22 cellular contexts compared by ENCODE assay signal in the genomic region with DNA sequence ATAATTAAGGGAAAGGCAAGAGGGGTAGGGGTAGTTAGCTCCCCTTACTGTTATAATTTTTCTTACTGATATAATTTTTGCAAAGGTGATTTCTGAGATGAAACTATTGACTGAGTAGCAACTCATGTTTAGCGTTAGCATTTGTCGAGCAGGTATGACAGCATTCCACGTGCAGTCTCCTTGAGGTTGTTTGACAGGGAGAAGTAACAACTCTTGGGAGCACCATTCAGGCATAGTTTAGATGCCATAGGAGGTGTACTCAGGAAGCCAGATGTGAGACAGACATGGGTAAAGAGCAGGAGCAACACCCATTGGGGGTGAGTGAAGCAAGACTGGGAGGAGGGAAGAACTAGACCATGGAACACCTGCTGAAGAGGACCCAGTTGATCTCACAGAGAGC.
DNase-seq lines count a peak whose midpoint lies in the region; ATAC-seq, FAIRE-seq and TF ChIP-seq lines count a peak whose summit lies in the region.
"Had no signal": no experiment of that assay in that cellular context is flagged by ENCODE, and none has a peak within 500 bp of the region (broad histone marks: within the 10 kb centered on the region; RNA-seq: fewer than 3 reads in every experiment).

No MANE protein-coding gene starts in this region.

- H4K20me1 ChIP-seq in mammary epithelial cell (ENCODE audit: insufficient read depth, low read length), result no peaks in the 10 kb centered on the region

- H3K79me2 ChIP-seq in mammary epithelial cell (ENCODE audit: insufficient read depth, low read length), result no peaks in the 10 kb centered on the region

- no peak overlapping the region for H3K4me3 Mint-ChIP-seq in MCF 10A (ENCODE audit: unreplicated experiment)
- H3K4me3 Mint-ChIP-seq in activated T-helper 17 cell treated with anti-CD3 and anti-CD28 coated beads, Interleukin-2, amount 50 U/mL, for 72 hours, result no peak overlapping the region

- H3K4me2 ChIP-seq in mammary epithelial cell (ENCODE audit: insufficient read depth, low read depth, low read length), result no peak overlapping the region

- no TSS peak for BruUV-seq in mammary epithelial cell (replicated peaks; lab: Mats Ljungman, UMichigan)
- BruUV-seq in MCF 10A (replicated peaks; lab: Mats Ljungman, UMichigan), result no TSS peak

- DNase-seq in mammary epithelial cell (no peak), MCF 10A (ENCODE audit: unreplicated experiment) (no peak), lung (ENCODE audit: low spot score) (peak; percentile 50), NCI-H2196 treated with DMSO at 0.1 percent for 48 hours (lab: John Stamatoyannopoulos, UW; ENCODE audit: unreplicated experiment) (no peak), NCI-H1694 (lab: John Stamatoyannopoulos, UW) (no peak), pancreas (no peak)
- DNase-seq: AML-193, DMS79 treated with DMSO at 0.1 percent for 48 hours, GOT3, NCI-H1092, NCI-H2107, NCI-H774, Right ventricle myocardium superior had no signal

- H3K9me3 Mint-ChIP-seq in MCF 10A (ENCODE audit: unreplicated experiment), result no peaks in the 10 kb centered on the region
- no peaks in the 10 kb centered on the region for H3K9me3 Mint-ChIP-seq in activated T-helper 17 cell treated with anti-CD3 and anti-CD28 coated beads, Interleukin-2, amount 50 U/mL, for 72 hours

- ATAC-seq in activated T-helper 17 cell treated with anti-CD3 and anti-CD28 coated beads, Interleukin-2, amount 50 U/mL, for 72 hours (replicated peaks), result no peak
- ATAC-seq in lung (ENCODE audit: insufficient read depth, low FRiP score) (no peak), pancreas (no peak), GM19324 (IDR thresholded peaks at IDR 0.05; ENCODE audit: low FRiP score, unreplicated experiment) (no peak)
- ATAC-seq: K562 had no signal

- intact Hi-C loops in mammary epithelial cell (cut with micrococcal nuclease) (no loop called here), MCF 10A (cut with micrococcal nuclease) (no loop called here), pancreas (cut with DNase I) (no loop called here)

- TF ChIP-seq CTCF in mammary epithelial cell (conservative IDR thresholded peaks at IDR 0.05 in 1 of 2, IDR thresholded peaks at IDR 0.05 in 1 of 2; ENCODE audit: extremely low read depth in 1 of 2, insufficient read depth in 1 of 2, low read depth in 1 of 2, low read length in 2 of 2), result no peak
- TF ChIP-seq CTCF in MCF 10A (IDR thresholded peaks at IDR 0.05; ENCODE audit: unreplicated experiment), result no peak
- TF ChIP-seq CTCF in lung (IDR thresholded peaks at IDR 0.05; ENCODE audit: control extremely low read depth, extremely low read depth), result no peak
- TF ChIP-seq CTCF in pancreas (IDR thresholded peaks at IDR 0.05), result no peak

- no peak overlapping the region for H3K4me3 ChIP-seq in mammary epithelial cell (replicated peaks in 1 of 3; ENCODE audit: insufficient read depth in 1 of 3, low read depth in 2 of 3, low read length in 3 of 3)
- no peak overlapping the region for H3K4me3 ChIP-seq in lung
- H3K4me3 ChIP-seq in pancreas, result no peak overlapping the region
- H3K4me3 ChIP-seq: K562, Peyer's patch had no signal

- no peak overlapping the region for H3K27ac Mint-ChIP-seq in MCF 10A (ENCODE audit: low read depth, unreplicated experiment)
- peak overlapping the region; percentile 37 for H3K27ac Mint-ChIP-seq in activated T-helper 17 cell treated with anti-CD3 and anti-CD28 coated beads, Interleukin-2, amount 50 U/mL, for 72 hours

- H3K4me1 Mint-ChIP-seq in MCF 10A (ENCODE audit: insufficient read depth, unreplicated experiment), result peaks cover 8% of the 10 kb centered on the region
- H3K4me1 Mint-ChIP-seq in activated T-helper 17 cell treated with anti-CD3 and anti-CD28 coated beads, Interleukin-2, amount 50 U/mL, for 72 hours, result peaks cover 53% of the 10 kb centered on the region

- H3K9me3 ChIP-seq in mammary epithelial cell (replicated peaks; ENCODE audit: insufficient read depth, low read length) (no peaks in the 10 kb centered on the region), lung (ENCODE audit: control insufficient read depth in 2 of 2, insufficient read depth in 1 of 2, low read length in 1 of 2) (no peaks in the 10 kb centered on the region), pancreas (no peaks in the 10 kb centered on the region)
- H3K9me3 ChIP-seq: Peyer's patch had no signal

- H3K27me3 ChIP-seq in mammary epithelial cell (ENCODE audit: insufficient read depth, low read length) (no peaks in the 10 kb centered on the region), lung (ENCODE audit: control insufficient read depth, insufficient read depth) (no peaks in the 10 kb centered on the region), pancreas (no peaks in the 10 kb centered on the region)
- H3K27me3 ChIP-seq: Peyer's patch had no signal

- H3K36me3 Mint-ChIP-seq in MCF 10A (ENCODE audit: insufficient read depth, unreplicated experiment), result no peaks in the 10 kb centered on the region
- H3K36me3 Mint-ChIP-seq in activated T-helper 17 cell treated with anti-CD3 and anti-CD28 coated beads, Interleukin-2, amount 50 U/mL, for 72 hours (ENCODE audit: low read depth), result peaks cover 2% of the 10 kb centered on the region

- H3K36me3 ChIP-seq in mammary epithelial cell (ENCODE audit: insufficient read depth, low read length) (no peaks in the 10 kb centered on the region), lung (ENCODE audit: control insufficient read depth in 2 of 2, insufficient read depth in 2 of 2, low read length in 2 of 2) (no peaks in the 10 kb centered on the region), pancreas (no peaks in the 10 kb centered on the region)
- H3K36me3 ChIP-seq: Peyer's patch had no signal

- H3K27me3 Mint-ChIP-seq in MCF 10A (ENCODE audit: insufficient read depth, unreplicated experiment), result no peaks in the 10 kb centered on the region
- no peaks in the 10 kb centered on the region for H3K27me3 Mint-ChIP-seq in activated T-helper 17 cell treated with anti-CD3 and anti-CD28 coated beads, Interleukin-2, amount 50 U/mL, for 72 hours

- H3K27ac ChIP-seq in mammary epithelial cell (ENCODE audit: insufficient read depth, low read depth, low read length) (no peak overlapping the region), lung (ENCODE audit: low read depth in 1 of 2, low read length in 1 of 2) (peak overlapping the region in 1 of 2 donors; percentile 26), pancreas (no peak overlapping the region)
- H3K27ac ChIP-seq: Peyer's patch had no signal

- POLR2A ChIA-PET in MCF 10A (lab: Yijun Ruan, JAX), result interaction anchor here (0.6 to 1.1 kb wide), 2 partner anchors 14 to 106 kb away, joined by 3 read pairs; no protein-coding TSS in a partner anchor

- peak overlapping the region; percentile 37 for H2AFZ ChIP-seq in mammary epithelial cell (ENCODE audit: low read depth, low read length)

- FAIRE-seq in pancreas (lab: Jason Lieb, UNC), result no peak
- FAIRE-seq: D721Med, G401.6, GM12892, GM19239, HTR-8/SVneo, K562 had no signal

- WGBS in mammary epithelial cell (ENCODE audit: low coverage, missing lambda C conversion rate), result 71% methylated on average over 3 of the region's 3 CpGs
- WGBS in lung, 2 donors, result 73 to 95% methylated on average over 3 of the region's 3 CpGs
- WGBS in pancreas, 2 donors, result 34 to 36% methylated on average over 3 of the region's 3 CpGs

- in situ Hi-C loops in mammary epithelial cell (cut with MboI; ENCODE audit: low sequenced_read_pairs in 2 of 2), result no loop called here

- no peak overlapping the region for H3K9ac ChIP-seq in mammary epithelial cell (ENCODE audit: insufficient read depth, low read length)

- CTCF ChIA-PET in mammary epithelial cell (lab: Charles Lee; ENCODE audit: low non-redundant PET), result no interaction called here
- CTCF ChIA-PET in MCF 10A (lab: Yijun Ruan, JAX), result interaction anchor here (0.8 kb wide), 1 partner anchor 28 kb away, joined by 3 read pairs; no protein-coding TSS in a partner anchor

- dilution Hi-C loops in mammary epithelial cell (cut with HindIII; ENCODE audit: low sequenced_read_pairs), result no loop called here

- H3K4me1 ChIP-seq in mammary epithelial cell (ENCODE audit: insufficient read depth, low read length) (peaks cover 11% of the 10 kb centered on the region), lung (ENCODE audit: control insufficient read depth in 2 of 2, insufficient read depth in 2 of 2, low read length in 2 of 2) (peaks cover 2% of the 10 kb centered on the region in 2 donors), pancreas (peaks cover 5 to 24% (median 6%) of the 10 kb centered on the region in 3 donors)
